In the genomic region with DNA sequence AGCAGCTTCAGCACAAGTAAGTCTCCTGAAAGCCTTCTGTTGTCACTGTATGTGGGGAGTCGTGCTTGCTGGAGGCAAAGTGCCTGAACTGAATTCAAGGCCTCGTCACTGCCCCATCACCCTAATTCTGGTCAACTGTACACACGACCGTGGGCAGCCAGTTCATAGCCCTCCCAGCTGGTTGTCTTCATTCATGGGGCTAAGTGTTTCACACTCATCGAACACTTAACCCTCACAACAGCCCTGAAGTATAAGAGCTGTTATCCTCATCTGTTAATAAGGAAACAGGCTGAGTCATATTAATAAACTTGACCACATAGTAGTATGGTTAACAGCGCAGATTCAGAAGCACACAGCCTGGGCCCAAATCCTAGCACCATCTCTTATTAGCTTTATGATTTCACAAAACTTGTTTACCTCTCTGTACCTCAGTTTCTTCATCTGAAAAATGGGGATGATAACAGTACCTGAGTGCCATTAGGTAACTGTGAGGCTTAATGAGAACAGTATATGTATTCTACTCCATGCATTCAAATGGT, we compare ENCODE assay signal across 10 cellular contexts.
A peak's percentile ranks its signal among the peaks of the same experiment; 100 is the strongest.
DNase-seq lines count a peak whose midpoint lies in the region; ATAC-seq, FAIRE-seq and TF ChIP-seq lines count a peak whose summit lies in the region.
"Had no signal": no experiment of that assay in that cellular context is flagged by ENCODE, and none has a peak within 500 bp of the region (broad histone marks: within the 10 kb centered on the region; RNA-seq: fewer than 3 reads in every experiment).

No MANE protein-coding gene starts in this region.

- peak overlapping the region; percentile 80 for H3K27ac ChIP-seq in lower lobe of right lung
- H3K27ac ChIP-seq in thyroid gland = peak overlapping the region in 2 of 3 donors; percentile 59 to 70
- no peak overlapping the region for H3K27ac ChIP-seq in CD4-positive, alpha-beta T cell (ENCODE audit: low read depth, low read length)

- no peak for FAIRE-seq in bronchial epithelial cell (lab: Jason Lieb, UNC)

- no peaks in the 10 kb centered on the region for H3K27me3 ChIP-seq in bronchial epithelial cell (ENCODE audit: control insufficient read depth, insufficient read depth, low read length)
- H3K27me3 ChIP-seq in lower lobe of right lung (ENCODE audit: low read depth) = no peaks in the 10 kb centered on the region
- H3K27me3 ChIP-seq in thyroid gland = no peaks in the 10 kb centered on the region
- H3K27me3 ChIP-seq in CD4-positive, alpha-beta T cell (ENCODE audit: control insufficient read depth, insufficient read depth, low read length) = no peaks in the 10 kb centered on the region

- H3K9me3 ChIP-seq in lower lobe of right lung = no peaks in the 10 kb centered on the region
- H3K9me3 ChIP-seq in thyroid gland = no peaks in the 10 kb centered on the region
- no peaks in the 10 kb centered on the region for H3K9me3 ChIP-seq in CD4-positive, alpha-beta T cell (ENCODE audit: control insufficient read depth, low read length)

- no peaks in the 10 kb centered on the region for H3K27me3 Mint-ChIP-seq in CD4-positive, alpha-beta T cell

- peaks cover 10% of the 10 kb centered on the region for H3K36me3 Mint-ChIP-seq in CD4-positive, alpha-beta T cell (ENCODE audit: low read depth)

- TF ChIP-seq POLR2A in thyroid gland (IDR thresholded peaks at IDR 0.05) = no peak

- POLR2A ChIA-PET in CD4-positive, alpha-beta T cell (lab: Charles Lee) = no interaction called here

- H3K4me1 ChIP-seq in lower lobe of right lung (peaks cover 24% of the 10 kb centered on the region), thyroid gland (peaks cover 18 to 27% of the 10 kb centered on the region in 2 donors)

- no peak overlapping the region for H3K27ac Mint-ChIP-seq in CD4-positive, alpha-beta T cell

- H3K4me3 Mint-ChIP-seq in CD4-positive, alpha-beta T cell = no peak overlapping the region

- intact Hi-C loops in lower lobe of right lung (cut with DNase I) (no loop called here), thyroid gland (cut with DNase I) (no loop called here)
- intact Hi-C loops in CD4-positive, alpha-beta T cell (cut with DNase I, micrococcal nuclease) = no loop called here

- ATAC-seq in HG02938 (IDR thresholded peaks at IDR 0.05; ENCODE audit: unreplicated experiment) = peak; percentile 77
- peak; percentile 46 for ATAC-seq in lower lobe of right lung
- no peak for ATAC-seq in HG03460 (IDR thresholded peaks at IDR 0.05; ENCODE audit: unreplicated experiment)
- no peak for ATAC-seq in CD4-positive, alpha-beta T cell (ENCODE audit: poor library complexity)

- no peak for TF ChIP-seq CTCF in bronchial epithelial cell (IDR thresholded peaks at IDR 0.05; ENCODE audit: insufficient read depth, low read length, severe bottlenecking)
- no peak for TF ChIP-seq CTCF in lower lobe of right lung (IDR thresholded peaks at IDR 0.05)
- no peak for TF ChIP-seq CTCF in thyroid gland (IDR thresholded peaks at IDR 0.05)
- no peak for TF ChIP-seq CTCF in CD4-positive, alpha-beta T cell (IDR thresholded peaks at IDR 0.05)

- peak; percentile 49 for DNase-seq in bronchial epithelial cell (ENCODE audit: low read depth)
- DNase-seq in lower lobe of right lung = no peak
- no peak for DNase-seq in thyroid gland
- no peak for DNase-seq in NCI-H2171 treated with DMSO at 0.1 percent for 48 hours (lab: John Stamatoyannopoulos, UW)
- no peak for DNase-seq in CD4-positive, alpha-beta T cell
- DNase-seq in NCI-H2196 treated with DMSO at 0.1 percent for 48 hours (lab: John Stamatoyannopoulos, UW; ENCODE audit: unreplicated experiment) = no peak
- DNase-seq: NCI-H1092 treated with DMSO at 0.1 percent for 48 hours; stimulated activated CD4-positive, alpha-beta T cell treated with anti-CD3 and anti-CD28 coated beads, Interleukin-2, amount 100 ng/mL, for 48 hours had no signal

- no peaks in the 10 kb centered on the region for H3K36me3 ChIP-seq in bronchial epithelial cell (ENCODE audit: control insufficient read depth, insufficient read depth, low read length)
- peaks cover 8% of the 10 kb centered on the region for H3K36me3 ChIP-seq in lower lobe of right lung
- H3K36me3 ChIP-seq in thyroid gland = no peaks in the 10 kb centered on the region

- no peaks in the 10 kb centered on the region for H3K4me1 Mint-ChIP-seq in CD4-positive, alpha-beta T cell (ENCODE audit: low read depth)

- H3K4me3 ChIP-seq in bronchial epithelial cell (ENCODE audit: low read depth, low read length) = no peak overlapping the region
- H3K4me3 ChIP-seq in lower lobe of right lung = no peak overlapping the region
- no peak overlapping the region for H3K4me3 ChIP-seq in thyroid gland (replicated peaks in 1 of 3)

- H3K9me3 Mint-ChIP-seq in CD4-positive, alpha-beta T cell = no peaks in the 10 kb centered on the region

- 86 to 89% methylated on average over 6 of the region's 6 CpGs for WGBS in thyroid gland, 2 donors

- CTCF ChIA-PET in CD4-positive, alpha-beta T cell (lab: Charles Lee) = no interaction called here

Comparison
In these comparisons a context has a peak if more than half of its experiments do, and no peak if none do; other contexts are left out.
1. ATAC-seq: peak in HG02938 (single experiment) and lower lobe of right lung (2 of 2); none in HG03460 (single experiment) and CD4-positive, alpha-beta T cell (single experiment).